Comparison of ENCODE assay signal across 9 cellular contexts in genomic region chr15:20340931-20341661, GRCh38.
A peak's percentile ranks its signal among the peaks of the same experiment; 100 is the strongest.
DNase-seq lines count a peak whose midpoint lies in the region; ATAC-seq and TF ChIP-seq lines count a peak whose summit lies in the region.
"Had no signal": no experiment of that assay in that cellular context is flagged by ENCODE, and none has a peak within 500 bp of the region (broad histone marks: within the 10 kb centered on the region; RNA-seq: fewer than 3 reads in every experiment).

No MANE protein-coding gene starts in this region.

- H3K4me3 ChIP-seq in fibroblast of villous mesenchyme (ENCODE audit: low read depth, low read length): no peak overlapping the region
- H3K4me3 ChIP-seq in HAP-1: no peak overlapping the region

- peaks cover 47% of the 10 kb centered on the region for H3K9me3 ChIP-seq in HAP-1

- no peak for TF ChIP-seq CTCF in fibroblast of villous mesenchyme (IDR thresholded peaks at IDR 0.05; ENCODE audit: insufficient read depth, low read depth, low read length)

- in situ Hi-C loops in HAP-1 (cut with MboI; ENCODE audit: low sequenced_read_pairs): loop anchor here (10.0 kb wide), 1 partner anchor 56 kb away; no protein-coding TSS in a partner anchor

- H3K36me3 ChIP-seq in HAP-1 (replicated peaks): no peaks in the 10 kb centered on the region

- H3K4me1 ChIP-seq in HAP-1: no peaks in the 10 kb centered on the region

- no peaks in the 10 kb centered on the region for H3K27me3 ChIP-seq in HAP-1 (ENCODE audit: low read depth)

- intact Hi-C loops in posterior cingulate gyrus (cut with DNase I): no loop called here

- peak; percentile 81 for DNase-seq in Daoy (ENCODE audit: low read depth)
- DNase-seq in T-helper 2 cell: peak in 4 of 5 experiments; percentile 32 to 63 (median 52)
- peak; percentile 33 for DNase-seq in fibroblast of villous mesenchyme (ENCODE audit: low read depth)
- peak in 8 of 10 donors; percentile 72 to 100 (median 84) for DNase-seq in posterior cingulate gyrus
- DNase-seq in HAP-1 (ENCODE audit: low spot score in 2 of 2): no peak
- no peak for DNase-seq in GOT3 (lab: John Stamatoyannopoulos, UW)
- DNase-seq: NCI-H1694 had no signal

- no peak for ATAC-seq in GM21619 (IDR thresholded peaks at IDR 0.05; ENCODE audit: unreplicated experiment)
- ATAC-seq in HG02678 (IDR thresholded peaks at IDR 0.05; ENCODE audit: unreplicated experiment): no peak

Comparison
In these comparisons a context has a peak if more than half of its experiments do, and no peak if none do; other contexts are left out.
1. DNase-seq: peak in Daoy (single experiment), T-helper 2 cell (4 of 5), fibroblast of villous mesenchyme (single experiment) and posterior cingulate gyrus (8 of 10); none in HAP-1 (0 of 2) and GOT3 (single experiment).